ENCODE assay signal across 23 cellular contexts in genomic region chr3:45062697-45063070, GRCh38. TPM values are rescaled to one million over a fixed set of nuclear protein-coding genes. Genes with fewer than 3 reads are reported as not detected.
"Had no signal": no experiment of that assay in that cellular context is flagged by ENCODE, and none has a peak within 500 bp of the region (broad histone marks: within the 10 kb centered on the region; RNA-seq: fewer than 3 reads in every experiment).

No MANE protein-coding gene starts in this region.

- H3K27me3 Mint-ChIP-seq: activated CD4-positive, alpha-beta T cell treated with anti-CD3 and anti-CD28 coated beads for 36 hours had no signal

- H3K9me3 Mint-ChIP-seq: activated B cell treated with CpG ODN at 0.5 μM for 24 hours; activated naive CD8-positive, alpha-beta T cell treated with anti-CD3 and anti-CD28 coated beads for 36 hours; effector memory CD8-positive, alpha-beta T cell; T-helper 1 cell treated with Interleukin-12 subunit alpha and Interleukin-12 subunit beta and Interleukin-4 antibody, amounts not matched to agents 30 μg/mL and 1 μg/mL, for 36 hours had no signal

- FAIRE-seq: astrocyte, endothelial cell of umbilical vein had no signal

- DNase-seq: activated B cell treated with CpG ODN at 0.5 μM for 24 hours; activated CD4-positive, alpha-beta T cell treated with anti-CD3 and anti-CD28 coated beads for 36 hours; activated CD4-positive, alpha-beta T cell treated with anti-CD3 and anti-CD28 coated beads, Interleukin-2, amount 50 U/mL, for 4 hours; activated CD8-positive, alpha-beta memory T cell treated with anti-CD3 and anti-CD28 coated beads for 24 hours; activated CD8-positive, alpha-beta memory T cell treated with anti-CD3 and anti-CD28 coated beads, Interleukin-2, amount 50 U/mL, for 48 hours; activated naive CD4-positive, alpha-beta T cell treated with Interleukin-2 at 50 U/mL for 16 hours; activated naive CD8-positive, alpha-beta T cell treated with anti-CD3 and anti-CD28 coated beads for 36 hours; activated T-cell treated with anti-CD3 and anti-CD28 coated beads, Interleukin-2, amount 50 U/mL, for 48 hours; central memory CD4-positive, alpha-beta T cell; dorsolateral prefrontal cortex; effector memory CD8-positive, alpha-beta T cell; gastrocnemius medialis; hypothalamus; naive B cell; occipital lobe; posterior cingulate gyrus; stimulated activated CD4-positive, alpha-beta T cell treated with anti-CD3 and anti-CD28 coated beads, Interleukin-4, amount 100 ng/mL, for 1 hour; stimulated activated naive CD4-positive, alpha-beta T cell; T1000 had no signal

- ATAC-seq: activated CD4-positive, alpha-beta T cell treated with anti-CD3 and anti-CD28 coated beads for 36 hours; effector memory CD8-positive, alpha-beta T cell; gastrocnemius medialis had no signal

- H3K27ac Mint-ChIP-seq: activated B cell treated with CpG ODN at 0.5 μM for 24 hours; activated CD4-positive, alpha-beta T cell treated with anti-CD3 and anti-CD28 coated beads for 36 hours; activated naive CD8-positive, alpha-beta T cell treated with anti-CD3 and anti-CD28 coated beads for 36 hours; effector memory CD8-positive, alpha-beta T cell; naive B cell; T-helper 1 cell treated with Interleukin-12 subunit alpha and Interleukin-12 subunit beta and Interleukin-4 antibody, amounts not matched to agents 30 μg/mL and 1 μg/mL, for 36 hours had no signal

- H3K9me3 ChIP-seq: gastrocnemius medialis, thoracic aorta had no signal

- H3K27me3 ChIP-seq: gastrocnemius medialis had no signal

- H3K4me3 ChIP-seq: dorsolateral prefrontal cortex, gastrocnemius medialis, thoracic aorta had no signal

- H3K36me3 ChIP-seq: gastrocnemius medialis, thoracic aorta had no signal

- H3K4me3 Mint-ChIP-seq: activated B cell treated with CpG ODN at 0.5 μM for 24 hours; activated CD4-positive, alpha-beta T cell treated with anti-CD3 and anti-CD28 coated beads for 36 hours; activated naive CD8-positive, alpha-beta T cell treated with anti-CD3 and anti-CD28 coated beads for 36 hours; effector memory CD8-positive, alpha-beta T cell; naive B cell; T-helper 1 cell treated with Interleukin-12 subunit alpha and Interleukin-12 subunit beta and Interleukin-4 antibody, amounts not matched to agents 30 μg/mL and 1 μg/mL, for 36 hours had no signal

- H3K36me3 Mint-ChIP-seq: activated naive CD8-positive, alpha-beta T cell treated with anti-CD3 and anti-CD28 coated beads for 36 hours; naive B cell had no signal

- H3K27ac ChIP-seq: dorsolateral prefrontal cortex, gastrocnemius medialis, thoracic aorta had no signal

RNA-seq across cellular contexts. Expression of gene CLEC3B, which starts 36.6 kb away (rescaled TPM):
- total RNA-seq: activated B cell treated with CpG ODN at 0.5 μM for 24 hours; activated CD4-positive, alpha-beta T cell treated with anti-CD3 and anti-CD28 coated beads for 36 hours; activated naive CD8-positive, alpha-beta T cell treated with anti-CD3 and anti-CD28 coated beads for 36 hours; endothelial cell of umbilical vein had no signal
